Comparison of ENCODE assay signal across 8 cellular contexts in genomic region chr11:33774356-33775063, GRCh38. TPM values are rescaled to one million over a fixed set of nuclear protein-coding genes. Genes with fewer than 3 reads are reported as not detected.
DNase-seq lines count a peak whose midpoint lies in the region; ATAC-seq and TF ChIP-seq lines count a peak whose summit lies in the region.

Gene FBXO3, minus strand, starts transcription at chr11:33774520. Its CDS starts 23 bp downstream, at chr11:33774497.

- peak within 1 kb of the TSS; percentile 90 for H3K4me3 ChIP-seq in coronary artery

- H3K9me3 Mint-ChIP-seq in activated CD4-positive, alpha-beta T cell treated with anti-CD3 and anti-CD28 coated beads, Interleukin-2, amount 10 ng/mL, durations not matched to agents 24 days and 14 days = no peaks in the 10 kb centered on the region

- peak; percentile 89 for DNase-seq in Ammon's horn (ENCODE audit: low spot score)
- DNase-seq in GM19240 (ENCODE audit: insufficient read length, low spot score) = peak; percentile 53
- peak; percentile 24 for DNase-seq in NCI-H524 treated with DMSO at 0.1 percent for 48 hours (lab: John Stamatoyannopoulos, UW)
- DNase-seq in activated CD4-positive, alpha-beta T cell treated with anti-CD3 and anti-CD28 coated beads, Interleukin-2, amount 10 ng/mL, durations not matched to agents 24 days and 14 days = peak; percentile 96
- DNase-seq in coronary artery (ENCODE audit: low spot score) = peak; percentile 89
- peak; percentile 76 to 77 for DNase-seq in stimulated activated CD4-positive, alpha-beta T cell treated with anti-CD3 and anti-CD28 coated beads, Interleukin-1b, Interleukin-23, amount 100 ng/mL, for 4 hours (ENCODE audit: low read depth in 2 of 2)

- peak within 1 kb of the TSS; percentile 97 for H3K4me3 Mint-ChIP-seq in activated CD4-positive, alpha-beta T cell treated with anti-CD3 and anti-CD28 coated beads, Interleukin-2, amount 10 ng/mL, durations not matched to agents 24 days and 14 days

- peaks cover 23% of the 10 kb centered on the region for H3K4me1 Mint-ChIP-seq in activated CD4-positive, alpha-beta T cell treated with anti-CD3 and anti-CD28 coated beads, Interleukin-2, amount 10 ng/mL, durations not matched to agents 24 days and 14 days

- H3K27ac Mint-ChIP-seq in activated CD4-positive, alpha-beta T cell treated with anti-CD3 and anti-CD28 coated beads, Interleukin-2, amount 10 ng/mL, durations not matched to agents 24 days and 14 days = peak within 1 kb of the TSS; percentile 94

- no peaks in the 10 kb centered on the region for H3K27me3 ChIP-seq in layer of hippocampus (ENCODE audit: control insufficient read depth, insufficient read depth, low read length)

- H3K27me3 Mint-ChIP-seq in activated CD4-positive, alpha-beta T cell treated with anti-CD3 and anti-CD28 coated beads, Interleukin-2, amount 10 ng/mL, durations not matched to agents 24 days and 14 days = peaks cover 29% of the 10 kb centered on the region

- intact Hi-C loops in activated CD4-positive, alpha-beta T cell treated with anti-CD3 and anti-CD28 coated beads, Interleukin-2, amount 10 ng/mL, durations not matched to agents 24 days and 14 days (cut with micrococcal nuclease) = loop anchor here (1.0 kb wide), 2 partner anchors 38 to 74 kb away; partner anchors contain the start of genes C11orf91 and CD59

- peaks cover 11% of the 10 kb centered on the region for H3K36me3 Mint-ChIP-seq in activated CD4-positive, alpha-beta T cell treated with anti-CD3 and anti-CD28 coated beads, Interleukin-2, amount 10 ng/mL, durations not matched to agents 24 days and 14 days (ENCODE audit: low read depth)

- H3K27ac ChIP-seq in coronary artery (peak within 1 kb of the TSS; percentile 78 to 84), layer of hippocampus (ENCODE audit: low read depth, low read length) (peak within 1 kb of the TSS; percentile 72)

- ATAC-seq in HG03457 (IDR thresholded peaks at IDR 0.05; ENCODE audit: unreplicated experiment) = peak; percentile 69

- no peak for TF ChIP-seq CTCF in coronary artery (IDR thresholded peaks at IDR 0.05)

RNA-seq across cellular contexts. Expression of gene FBXO3, which starts in this region (rescaled TPM):
- 18.1 and 20.9 TPM in 2 replicates for total RNA-seq in activated CD4-positive, alpha-beta T cell treated with anti-CD3 and anti-CD28 coated beads, Interleukin-2, amount 10 ng/mL, durations not matched to agents 24 days and 14 days

Comparison
In these comparisons a context has a peak if more than half of its experiments do, and no peak if none do; other contexts are left out.
1. Peak in every context shown above with its lines: DNase-seq, ATAC-seq, H3K4me3 ChIP-seq and H3K27ac ChIP-seq.
2. DNase-seq: peak in every context shown above with its lines; median percentile 96 in activated CD4-positive, alpha-beta T cell treated with anti-CD3 and anti-CD28 coated beads, Interleukin-2, amount 10 ng/mL, durations not matched to agents 24 days and 14 days; 89 in Ammon's horn; 89 in coronary artery; 76 in stimulated activated CD4-positive, alpha-beta T cell treated with anti-CD3 and anti-CD28 coated beads, Interleukin-1b, Interleukin-23, amount 100 ng/mL, for 4 hours; 53 in GM19240; 24 in NCI-H524 treated with DMSO at 0.1 percent for 48 hours.